ENCODE assay signal across 16 cellular contexts in the genomic region with DNA sequence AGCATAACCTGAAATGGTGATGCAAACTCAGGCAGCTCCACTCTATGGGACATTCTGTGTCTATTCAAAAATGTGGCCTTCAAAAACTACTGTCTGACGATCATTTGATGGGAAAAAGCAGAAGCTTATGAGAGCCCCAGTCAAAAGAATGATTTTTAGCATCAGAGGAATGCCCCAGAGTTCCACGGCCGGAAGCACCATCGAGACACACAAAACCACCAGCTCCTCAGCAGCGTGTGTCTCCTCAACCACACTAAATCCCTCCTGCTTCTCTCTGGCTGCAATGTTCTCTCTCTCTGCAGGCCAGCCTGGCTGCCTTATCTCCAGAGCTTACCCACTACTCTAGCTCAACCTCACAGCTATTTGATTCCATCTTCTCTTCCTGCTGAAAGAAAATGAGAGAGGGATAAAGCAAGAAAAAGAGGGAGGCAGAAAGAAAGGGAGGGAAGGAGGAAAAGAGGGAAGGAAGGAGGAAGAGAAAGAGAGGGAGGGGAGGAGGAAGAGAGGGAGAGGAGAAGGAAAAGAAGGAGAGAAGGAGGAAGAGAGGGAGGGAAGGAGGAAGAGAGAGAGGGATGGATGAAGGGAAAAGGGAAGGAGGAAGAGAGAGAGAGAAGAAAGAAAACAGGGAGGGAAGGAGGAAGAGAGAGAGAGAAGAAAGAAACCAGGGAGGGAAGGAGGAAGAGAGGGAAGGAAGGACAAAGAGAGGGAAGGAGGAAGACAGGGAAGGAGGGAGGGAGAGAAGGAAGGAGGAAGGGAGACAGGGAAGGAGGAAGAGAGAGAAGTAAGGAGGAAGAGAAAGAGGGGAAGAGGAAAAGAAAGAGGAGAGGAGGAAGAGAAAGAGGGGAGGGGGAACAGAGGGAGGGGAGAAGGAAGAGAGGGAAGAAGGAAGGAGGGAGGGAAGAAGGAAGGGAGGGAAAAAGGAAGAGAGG. TPM values are rescaled to one million over a fixed set of nuclear protein-coding genes. Genes with fewer than 3 reads are reported as not detected.
DNase-seq lines count a peak whose midpoint lies in the region; ATAC-seq and TF ChIP-seq lines count a peak whose summit lies in the region.
"Had no signal": no experiment of that assay in that cellular context is flagged by ENCODE, and none has a peak within 500 bp of the region (broad histone marks: within the 10 kb centered on the region; RNA-seq: fewer than 3 reads in every experiment).

No MANE protein-coding gene starts in this region.

- H3K27ac Mint-ChIP-seq in activated naive CD8-positive, alpha-beta T cell treated with anti-CD3 and anti-CD28 coated beads, Interleukin-2, amount 10 ng/mL, durations not matched to agents 7 days and 5 days, result no peak overlapping the region
- no peak overlapping the region for H3K27ac Mint-ChIP-seq in activated naive CD8-positive, alpha-beta T cell treated with anti-CD3 and anti-CD28 coated beads for 36 hours
- peak overlapping the region; percentile 50 for H3K27ac Mint-ChIP-seq in dendritic cell treated with granulocyte-macrophage colony-stimulating factor and Interleukin-4, amounts not matched to agents 40 ng/mL and 50 ng/mL, for 4 days
- H3K27ac Mint-ChIP-seq: endodermal cell had no signal

- ATAC-seq in activated naive CD8-positive, alpha-beta T cell treated with anti-CD3 and anti-CD28 coated beads, Interleukin-2, amount 10 ng/mL, durations not matched to agents 7 days and 5 days (ENCODE audit: low read depth), result peak; percentile 58
- ATAC-seq in stimulated activated naive CD8-positive, alpha-beta T cell treated with anti-CD3 and anti-CD28 coated beads, Interleukin-15, Interleukin-2, amounts not matched to agents 100 U/mL and 50 U/mL, for 24 hours, result peak; percentile 49
- ATAC-seq: heart left ventricle had no signal

- H3K36me3 ChIP-seq in OCI-LY7 (ENCODE audit: insufficient read depth, low read length), result no peaks in the 10 kb centered on the region
- H3K36me3 ChIP-seq in transverse colon, result no peaks in the 10 kb centered on the region
- H3K36me3 ChIP-seq in prostate gland, result no peaks in the 10 kb centered on the region
- H3K36me3 ChIP-seq: heart left ventricle had no signal

- DNase-seq in activated naive CD8-positive, alpha-beta T cell treated with anti-CD3 and anti-CD28 coated beads, Interleukin-2, amount 10 ng/mL, durations not matched to agents 7 days and 5 days, result no peak
- no peak for DNase-seq in activated naive CD8-positive, alpha-beta T cell treated with anti-CD3 and anti-CD28 coated beads for 36 hours
- peak; percentile 42 for DNase-seq in OCI-LY7 (ENCODE audit: low spot score)
- no peak for DNase-seq in stimulated activated naive CD8-positive, alpha-beta T cell treated with anti-CD3 and anti-CD28 coated beads, Interleukin-15, Interleukin-2, amounts not matched to agents 100 U/mL and 50 U/mL, for 24 hours
- DNase-seq in transverse colon, result no peak
- DNase-seq in stimulated activated naive CD4-positive, alpha-beta T cell treated with Interleukin-2 at 50 U/mL for 16 hours (lab: John Stamatoyannopoulos, UW), result no peak
- DNase-seq in prostate gland (ENCODE audit: low spot score), result no peak
- DNase-seq: activated CD4-positive, alpha-beta T cell treated with anti-CD3 and anti-CD28 coated beads for 48 hours; amygdala; endodermal cell; NCI-H446; SHP77; trophoblast cell had no signal

- no peaks in the 10 kb centered on the region for H3K9me2 ChIP-seq in OCI-LY7 (ENCODE audit: insufficient read depth, low read length)

- H3K4me1 Mint-ChIP-seq in activated naive CD8-positive, alpha-beta T cell treated with anti-CD3 and anti-CD28 coated beads, Interleukin-2, amount 10 ng/mL, durations not matched to agents 7 days and 5 days, result peaks cover 10% of the 10 kb centered on the region
- H3K4me1 Mint-ChIP-seq in activated naive CD8-positive, alpha-beta T cell treated with anti-CD3 and anti-CD28 coated beads for 36 hours, result peaks cover 6% of the 10 kb centered on the region
- peaks cover 18% of the 10 kb centered on the region for H3K4me1 Mint-ChIP-seq in dendritic cell treated with granulocyte-macrophage colony-stimulating factor and Interleukin-4, amounts not matched to agents 40 ng/mL and 50 ng/mL, for 4 days (ENCODE audit: low read depth)
- H3K4me1 Mint-ChIP-seq: endodermal cell had no signal

- H3K79me2 ChIP-seq in OCI-LY7 (ENCODE audit: insufficient read depth, low read depth, low read length), result no peaks in the 10 kb centered on the region

- H3K4me1 ChIP-seq in OCI-LY7 (ENCODE audit: insufficient read depth, low read length, poor library complexity, severe bottlenecking) (peaks cover 8% of the 10 kb centered on the region), transverse colon (no peaks in the 10 kb centered on the region), prostate gland (replicated peaks) (no peaks in the 10 kb centered on the region)

- H3K9me3 Mint-ChIP-seq in activated naive CD8-positive, alpha-beta T cell treated with anti-CD3 and anti-CD28 coated beads, Interleukin-2, amount 10 ng/mL, durations not matched to agents 7 days and 5 days, result no peaks in the 10 kb centered on the region
- H3K9me3 Mint-ChIP-seq in activated naive CD8-positive, alpha-beta T cell treated with anti-CD3 and anti-CD28 coated beads for 36 hours, result no peaks in the 10 kb centered on the region
- peaks cover 8% of the 10 kb centered on the region for H3K9me3 Mint-ChIP-seq in dendritic cell treated with granulocyte-macrophage colony-stimulating factor and Interleukin-4, amounts not matched to agents 40 ng/mL and 50 ng/mL, for 4 days
- H3K9me3 Mint-ChIP-seq: endodermal cell had no signal

- WGBS in transverse colon (ENCODE audit: low coverage in 1 of 2), 2 donors, result 54% methylated on average over 5 of the region's 5 CpGs; no CpG with 5 or more reads in 1 of the 2 donors
- 47% methylated on average over 5 of the region's 5 CpGs for WGBS in prostate gland

- intact Hi-C loops in OCI-LY7 (cut with micrococcal nuclease; ENCODE audit: unreplicated experiment), result no loop called here
- intact Hi-C loops in dendritic cell treated with granulocyte-macrophage colony-stimulating factor and Interleukin-4, amounts not matched to agents 40 ng/mL and 50 ng/mL, for 4 days (cut with micrococcal nuclease), result no loop called here
- intact Hi-C loops in transverse colon (cut with DNase I; ENCODE audit: low total_unique reads), result no loop called here
- intact Hi-C loops in prostate gland (cut with DNase I), result loop anchor here (10.0 kb wide), 1 partner anchor 274 kb away; the partner anchor contains the start of gene PUM1

- H3K27me3 Mint-ChIP-seq in activated naive CD8-positive, alpha-beta T cell treated with anti-CD3 and anti-CD28 coated beads, Interleukin-2, amount 10 ng/mL, durations not matched to agents 7 days and 5 days, result peaks cover 28% of the 10 kb centered on the region
- H3K27me3 Mint-ChIP-seq in activated naive CD8-positive, alpha-beta T cell treated with anti-CD3 and anti-CD28 coated beads for 36 hours, result peaks cover 13% of the 10 kb centered on the region
- peaks cover 54% of the 10 kb centered on the region for H3K27me3 Mint-ChIP-seq in dendritic cell treated with granulocyte-macrophage colony-stimulating factor and Interleukin-4, amounts not matched to agents 40 ng/mL and 50 ng/mL, for 4 days

- CTCF ChIA-PET in OCI-LY7 (lab: Charles Lee; ENCODE audit: unreplicated experiment), result interaction anchor here (0.6 kb wide), 1 partner anchor 1609 kb away, joined by 5 read pairs; the partner anchor contains the start of gene SRSF4

- TF ChIP-seq EP300 in transverse colon (IDR thresholded peaks at IDR 0.05; ENCODE audit: low read depth), result no peak

- TF ChIP-seq POLR2A in transverse colon (IDR thresholded peaks at IDR 0.05) (no peak), prostate gland (IDR thresholded peaks at IDR 0.05) (no peak)

- in situ Hi-C loops in transverse colon (cut with MboI; ENCODE audit: low pct_ligation_motif_present in 1 of 4, low pct_unique_long_range_greater_than_20kb in 1 of 4, low sequenced_read_pairs in 3 of 4), result loop anchor here in 1 of 4 donors (25.0 kb wide), 1 partner anchor 371 kb away; no protein-coding TSS in a partner anchor

- POLR2A ChIA-PET in activated naive CD8-positive, alpha-beta T cell treated with anti-CD3 and anti-CD28 coated beads, Interleukin-2, amount 10 ng/mL, durations not matched to agents 7 days and 5 days (lab: Charles Lee), result no interaction called here
- POLR2A ChIA-PET in OCI-LY7 (lab: Charles Lee), result interaction anchor here (0.6 to 0.7 kb wide), 4 partner anchors 11 to 303 kb away, joined by 3 to 4 read pairs (median 4); no protein-coding TSS in a partner anchor

- no peaks in the 10 kb centered on the region for H3K9me3 ChIP-seq in OCI-LY7 (ENCODE audit: low read length)
- H3K9me3 ChIP-seq in transverse colon, result no peaks in the 10 kb centered on the region
- H3K9me3 ChIP-seq in prostate gland, result no peaks in the 10 kb centered on the region
- H3K9me3 ChIP-seq: heart left ventricle had no signal

- no peak for TF ChIP-seq CTCF in OCI-LY7 (conservative IDR thresholded peaks at IDR 0.05; ENCODE audit: low read length)
- no peak for TF ChIP-seq CTCF in transverse colon (IDR thresholded peaks at IDR 0.05)
- no peak for TF ChIP-seq CTCF in prostate gland (IDR thresholded peaks at IDR 0.05)

- H3K27me3 ChIP-seq in transverse colon, result no peaks in the 10 kb centered on the region
- H3K27me3 ChIP-seq in prostate gland (replicated peaks; ENCODE audit: insufficient read depth), result no peaks in the 10 kb centered on the region

- H3K4me3 ChIP-seq in OCI-LY7 (ENCODE audit: low read depth, low read length, poor library complexity, severe bottlenecking), result no peak overlapping the region
- H3K4me3 ChIP-seq in transverse colon, result no peak overlapping the region
- no peak overlapping the region for H3K4me3 ChIP-seq in prostate gland
- H3K4me3 ChIP-seq: heart left ventricle had no signal

- H4K20me1 ChIP-seq in OCI-LY7 (ENCODE audit: insufficient read depth, low read length), result no peaks in the 10 kb centered on the region

- H3K4me2 ChIP-seq in OCI-LY7 (ENCODE audit: low read length), result 0 out of 2 replicates have a peak overlapping the region, but pooled peaks have one; percentile 1

- no peak overlapping the region for H2AFZ ChIP-seq in OCI-LY7 (ENCODE audit: low read length)

- H3K27ac ChIP-seq in OCI-LY7 (ENCODE audit: low read depth, low read length, poor library complexity, severe bottlenecking) (no peak overlapping the region), transverse colon (no peak overlapping the region), prostate gland (peak overlapping the region in 1 of 2 donors; percentile 11)

- BruUV-seq in OCI-LY7 (replicated peaks; lab: Mats Ljungman, UMichigan), result no TSS peak

- H3K4me3 Mint-ChIP-seq in activated naive CD8-positive, alpha-beta T cell treated with anti-CD3 and anti-CD28 coated beads, Interleukin-2, amount 10 ng/mL, durations not matched to agents 7 days and 5 days, result no peak overlapping the region
- no peak overlapping the region for H3K4me3 Mint-ChIP-seq in activated naive CD8-positive, alpha-beta T cell treated with anti-CD3 and anti-CD28 coated beads for 36 hours
- no peak overlapping the region for H3K4me3 Mint-ChIP-seq in dendritic cell treated with granulocyte-macrophage colony-stimulating factor and Interleukin-4, amounts not matched to agents 40 ng/mL and 50 ng/mL, for 4 days
- H3K4me3 Mint-ChIP-seq: endodermal cell had no signal

- H3K36me3 Mint-ChIP-seq in activated naive CD8-positive, alpha-beta T cell treated with anti-CD3 and anti-CD28 coated beads, Interleukin-2, amount 10 ng/mL, durations not matched to agents 7 days and 5 days, result no peaks in the 10 kb centered on the region
- no peaks in the 10 kb centered on the region for H3K36me3 Mint-ChIP-seq in activated naive CD8-positive, alpha-beta T cell treated with anti-CD3 and anti-CD28 coated beads for 36 hours
- no peaks in the 10 kb centered on the region for H3K36me3 Mint-ChIP-seq in dendritic cell treated with granulocyte-macrophage colony-stimulating factor and Interleukin-4, amounts not matched to agents 40 ng/mL and 50 ng/mL, for 4 days (ENCODE audit: low read depth)

RNA-seq across cellular contexts. Expression of gene LAPTM5, which starts 33.5 kb away (rescaled TPM):
- 100 to 1,000 TPM; 474 to 485 TPM for total RNA-seq in activated naive CD8-positive, alpha-beta T cell treated with anti-CD3 and anti-CD28 coated beads, Interleukin-2, amount 10 ng/mL, durations not matched to agents 7 days and 5 days
- total RNA-seq in activated naive CD8-positive, alpha-beta T cell treated with anti-CD3 and anti-CD28 coated beads for 36 hours, result 100 to 1,000 TPM; 232 to 233 TPM
- total RNA-seq in OCI-LY7 (2014; rRNA removed; shearing (Covaris generic)), result 91.2 and 113 TPM in 2 replicates
- 137 and 163 TPM in 2 replicates for total RNA-seq in OCI-LY7 (2022)
- 10 to 100 TPM in 3 of 4 donors, 1 to 10 TPM in 1; 5.2 to 66.6 (median 34.5) TPM for total RNA-seq in transverse colon
- 10 to 100 TPM; 14.9 to 39.1 TPM for total RNA-seq in prostate gland
- total RNA-seq: endodermal cell, renal cortical epithelial cell had no signal
